ENCODE assay signal across 11 cellular contexts in the genomic region with DNA sequence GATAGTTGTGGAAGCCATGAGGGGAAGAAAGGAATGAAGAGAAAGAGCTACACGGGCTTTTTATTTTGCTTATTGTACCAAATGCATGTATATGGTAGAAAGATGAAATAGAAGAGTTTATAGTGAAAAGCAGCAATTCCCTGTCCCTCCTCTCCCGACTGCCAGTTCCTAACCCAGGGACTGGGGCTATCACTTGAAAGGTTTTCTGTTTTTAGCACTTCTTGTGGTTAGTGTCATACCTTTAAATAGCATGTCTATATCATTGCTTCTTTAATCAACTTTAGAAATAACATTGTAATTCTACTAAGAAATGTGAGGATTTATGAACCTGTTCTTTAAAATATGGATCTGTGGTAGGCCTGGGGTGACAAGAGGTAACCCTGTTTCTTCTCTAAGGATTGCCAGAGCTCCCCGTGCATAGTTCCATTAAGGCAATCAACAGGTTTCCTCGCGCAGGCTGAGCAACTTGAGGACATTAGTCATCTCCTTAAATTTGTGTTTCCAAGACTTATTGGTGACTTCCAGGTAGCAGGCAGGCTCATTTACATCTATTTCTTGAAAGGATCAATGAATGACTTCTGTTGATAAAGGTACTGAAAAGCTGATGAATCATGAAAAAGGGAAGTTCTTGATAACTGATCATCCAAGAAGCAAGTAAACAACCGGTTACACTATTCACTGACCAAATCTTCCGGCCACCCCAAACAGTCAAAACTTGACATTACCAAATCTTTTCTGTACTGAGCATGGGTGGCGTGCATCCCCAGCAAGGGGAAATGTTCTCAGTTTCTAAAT. TPM values are rescaled to one million over a fixed set of nuclear protein-coding genes. Genes with fewer than 3 reads are reported as not detected.
DNase-seq lines count a peak whose midpoint lies in the region; ATAC-seq lines count a peak whose summit lies in the region.
"Had no signal": no experiment of that assay in that cellular context is flagged by ENCODE, and none has a peak within 500 bp of the region (broad histone marks: within the 10 kb centered on the region; RNA-seq: fewer than 3 reads in every experiment).

No MANE protein-coding gene starts in this region.

- H3K27me3 Mint-ChIP-seq in naive B cell: no peaks in the 10 kb centered on the region
- H3K27me3 Mint-ChIP-seq: progenitor cell of endocrine pancreas had no signal

- H3K4me1 Mint-ChIP-seq in naive B cell: peaks cover 3 to 10% (median 6%) of the 10 kb centered on the region in 3 donors

- H3K27ac Mint-ChIP-seq in naive B cell: peak overlapping the region in 2 of 6 donors; percentile 22 to 61
- H3K27ac Mint-ChIP-seq: progenitor cell of endocrine pancreas had no signal

- no peaks in the 10 kb centered on the region for H3K36me3 Mint-ChIP-seq in naive B cell

- ATAC-seq in GM18909 (IDR thresholded peaks at IDR 0.05; ENCODE audit: poor library complexity, unreplicated experiment) (peak; percentile 100), GM21723 (IDR thresholded peaks at IDR 0.05; ENCODE audit: unreplicated experiment) (peak; percentile 100), HG03520 (IDR thresholded peaks at IDR 0.05; ENCODE audit: unreplicated experiment) (peak; percentile 98), naive B cell (ENCODE audit: low read depth in 2 of 2) (peak; percentile 28 to 57)

- H3K4me3 Mint-ChIP-seq in naive B cell: no peak overlapping the region

- peaks cover 0 to 9% (median 0%) of the 10 kb centered on the region in 7 donors for H3K9me3 Mint-ChIP-seq in naive B cell

- no peak for DNase-seq in naive B cell
- DNase-seq in DMS153 (lab: John Stamatoyannopoulos, UW): no peak
- no peak for DNase-seq in iPS-NIHi7 (ENCODE audit: extremely low spot score)
- no peak for DNase-seq in central memory CD4-positive, alpha-beta T cell
- DNase-seq: amygdala, glutamatergic neuron, NCI-H82 had no signal

RNA-seq across cellular contexts. Expression of gene S1PR1, which starts 37.8 kb away (rescaled TPM):
- 100 to 1,000 TPM; 102 to 159 (median 133) TPM for polyA plus RNA-seq in naive B cell (ENCODE audit: low read depth in 6 of 6)

Comparison
In these comparisons a context has a peak if more than half of its experiments do, and no peak if none do; other contexts are left out.
1. ATAC-seq: peak in every context shown above with its lines; median percentile 100 in GM18909; 100 in GM21723; 98 in HG03520; 42 in naive B cell.